In genomic region chr17:40514013-40514875, GRCh38 we compare ENCODE assay signal across 23 cellular contexts. TPM values are rescaled to one million over a fixed set of nuclear protein-coding genes. Genes with fewer than 3 reads are reported as not detected.
DNase-seq lines count a peak whose midpoint lies in the region; ATAC-seq, FAIRE-seq and TF ChIP-seq lines count a peak whose summit lies in the region.
"Had no signal": no experiment of that assay in that cellular context is flagged by ENCODE, and none has a peak within 500 bp of the region (broad histone marks: within the 10 kb centered on the region; RNA-seq: fewer than 3 reads in every experiment).

No MANE protein-coding gene starts in this region.

- WGBS in K562 (ENCODE audit: insufficient coverage, low coverage, missing lambda C conversion rate), result 72% methylated on average over 7 of the region's 7 CpGs

- no peak overlapping the region for H2AFZ ChIP-seq in DND-41 (ENCODE audit: low read depth, low read length)
- no peak overlapping the region for H2AFZ ChIP-seq in K562 (ENCODE audit: low read depth, low read length)

- H3K9ac ChIP-seq in DND-41 (ENCODE audit: low read depth, low read length) (no peak overlapping the region), K562 (ENCODE audit: insufficient read depth in 1 of 2, low read depth in 2 of 2, low read length in 2 of 2) (no peak overlapping the region)

- CTCF ChIA-PET in K562 (lab: Yijun Ruan, JAX; ENCODE audit: low intra/inter-chr PET ratio), result no interaction called here

- no peak for TF ChIP-seq POLR2A in K562 (conservative IDR thresholded peaks at IDR 0.05)

- H3K9me3 ChIP-seq in DND-41 (ENCODE audit: insufficient read depth, low read length, severe bottlenecking) (no peaks in the 10 kb centered on the region), K562 (replicated peaks; ENCODE audit: control insufficient read depth, insufficient read depth, low read depth, low read length) (no peaks in the 10 kb centered on the region)
- H3K9me3 ChIP-seq: right atrium auricular region, thoracic aorta had no signal

- H3K27ac ChIP-seq in DND-41 (ENCODE audit: low read length) (peak overlapping the region; percentile 99), K562 (ENCODE audit: extremely low read depth, low read depth, low read length) (no peak overlapping the region)
- H3K27ac ChIP-seq: right atrium auricular region, thoracic aorta had no signal

- DNase-seq in activated effector memory CD4-positive, alpha-beta T cell treated with anti-CD3 and anti-CD28 coated beads, Interleukin-2, amount 50 U/mL, for 16 hours, result peak; percentile 51
- DNase-seq in activated effector memory CD4-positive, alpha-beta T cell treated with Interleukin-2 at 50 U/mL for 16 hours, result no peak
- DNase-seq in DND-41 (no peak), K562 (ENCODE audit: extremely low read depth in 1 of 4, low spot score in 3 of 4) (no peak), posterior vena cava (ENCODE audit: low spot score) (peak; percentile 49), H4 (ENCODE audit: low spot score) (no peak), NCI-H1105 (lab: John Stamatoyannopoulos, UW) (no peak)
- DNase-seq: activated CD4-positive, alpha-beta T cell treated with anti-CD3 and anti-CD28 coated beads, Interleukin-2, amount 50 U/mL, for 4 hours; COR-L47; head of caudate nucleus; Kasumi-1; left ventricle myocardium superior; NCI-H1092 treated with DMSO at 0.1 percent for 48 hours; NCI-H2081 treated with DMSO at 0.1 percent for 48 hours; occipital lobe; stimulated activated CD4-positive, alpha-beta T cell treated with anti-CD3 and anti-CD28 coated beads, Interleukin-15, amount 100 ng/mL, for 24 hours had no signal

- intact Hi-C loops in K562 (cut with micrococcal nuclease), result no loop called here
- intact Hi-C loops in posterior vena cava (cut with DNase I), result no loop called here

- no peak for TF ChIP-seq EP300 in K562 (IDR thresholded peaks at IDR 0.05; ENCODE audit: low read length)

- TF ChIP-seq CTCF in DND-41 (IDR thresholded peaks at IDR 0.05; ENCODE audit: borderline replicate concordance, extremely low read depth, low read length, poor library complexity, severe bottlenecking), result no peak
- TF ChIP-seq CTCF in K562 (IDR thresholded peaks at IDR 0.05 in 2 of 3, conservative IDR thresholded peaks at IDR 0.05 in 1 of 3; ENCODE audit: insufficient read depth in 2 of 3, low read depth in 1 of 3, low read length in 3 of 3), result no peak

- ATAC-seq in DND-41 (ENCODE audit: insufficient read depth, low read depth), result no peak
- no peak for ATAC-seq in K562
- no peak for ATAC-seq in GM19324 (IDR thresholded peaks at IDR 0.05; ENCODE audit: low FRiP score, unreplicated experiment)
- ATAC-seq: left ventricle myocardium superior had no signal

- 0 out of 2 replicates have a peak, but pooled peaks cover 2% of the 10 kb centered on the region for H3K79me2 ChIP-seq in DND-41 (ENCODE audit: insufficient read depth, low read length)
- no peaks in the 10 kb centered on the region for H3K79me2 ChIP-seq in K562 (ENCODE audit: control insufficient read depth, insufficient read depth, low read length)

- POLR2A ChIA-PET in K562 (lab: Yijun Ruan, JAX), result interaction anchor here (0.6 to 1.0 kb wide), 2 partner anchors 8 to 38 kb away, joined by 3 to 6 read pairs; no protein-coding TSS in a partner anchor

- H3K4me3 ChIP-seq in DND-41 (ENCODE audit: low read depth in 1 of 2, low read length in 2 of 2) (no peak overlapping the region), K562 (no peak overlapping the region)
- H3K4me3 ChIP-seq: right atrium auricular region, thoracic aorta had no signal

- H3K4me1 ChIP-seq in DND-41 (ENCODE audit: insufficient read depth, low read length) (peaks cover 50% of the 10 kb centered on the region), K562 (replicated peaks in 1 of 2; ENCODE audit: control insufficient read depth in 2 of 2, insufficient read depth in 2 of 2, low read length in 2 of 2) (peaks cover 30 to 41% of the 10 kb centered on the region in 2 experiments)
- H3K4me1 ChIP-seq: right atrium auricular region had no signal

- no peaks in the 10 kb centered on the region for H3K9me1 ChIP-seq in K562 (ENCODE audit: control insufficient read depth, insufficient read depth, low read length)

- H3K36me3 ChIP-seq in DND-41 (ENCODE audit: insufficient read depth, low read length) (no peaks in the 10 kb centered on the region), K562 (ENCODE audit: control insufficient read depth, insufficient read depth, low read length) (no peaks in the 10 kb centered on the region)
- H3K36me3 ChIP-seq: right atrium auricular region, thoracic aorta had no signal

- in situ Hi-C loops in K562 (cut with MboI), result no loop called here

- TF ChIP-seq RAD21 in K562 (CRISPR knock-in tag; conservative IDR thresholded peaks at IDR 0.05 in 1 of 2, IDR thresholded peaks at IDR 0.05 in 1 of 2), result no peak

- BruUV-seq in K562 (replicated peaks; lab: Mats Ljungman, UMichigan), result no TSS peak

- no peak overlapping the region; the same call in 1 of the 2 replicates for H3K4me2 ChIP-seq in DND-41 (ENCODE audit: insufficient read depth, low read length)
- no peak overlapping the region for H3K4me2 ChIP-seq in K562 (ENCODE audit: insufficient read depth, low read length)

- H4K20me1 ChIP-seq in DND-41 (ENCODE audit: insufficient read depth, low read length), result no peaks in the 10 kb centered on the region
- H4K20me1 ChIP-seq in K562 (replicated peaks; ENCODE audit: control insufficient read depth, insufficient read depth, low read length), result no peaks in the 10 kb centered on the region

- H3K27me3 ChIP-seq in DND-41 (ENCODE audit: insufficient read depth, low read length, poor library complexity) (no peaks in the 10 kb centered on the region), K562 (ENCODE audit: control insufficient read depth in 2 of 2, insufficient read depth in 2 of 2, low read length in 2 of 2) (no peaks in the 10 kb centered on the region)
- H3K27me3 ChIP-seq: right atrium auricular region had no signal

- FAIRE-seq in K562 (lab: Jason Lieb, UNC), result no peak
- FAIRE-seq: RCC 7860 had no signal

TF ChIP-seq in K562, 482 proteins besides CTCF, POLR2A, EP300 and RAD21:
- TF ChIP-seq NR2C1 (IDR thresholded peaks at IDR 0.05), result no peak
- TF ChIP-seq NR2C1 (tag; IDR thresholded peaks at IDR 0.05), result no peak
- no peak for TF ChIP-seq EWSR1 (IDR thresholded peaks at IDR 0.05; ENCODE audit: borderline replicate concordance, low read depth, partially characterized antibody)
- TF ChIP-seq ZNF263 (CRISPR knock-in tag; IDR thresholded peaks at IDR 0.05; ENCODE audit: borderline replicate concordance), result peak; percentile 84
- no peak for TF ChIP-seq STAG1 (CRISPR knock-in tag; IDR thresholded peaks at IDR 0.05; ENCODE audit: borderline replicate concordance)

RNA-seq across cellular contexts. Expression of gene TNS4, which starts 12.8 kb away (rescaled TPM):
- total RNA-seq in K562 (2011; cell fraction: chromatin; rRNA removed; ENCODE audit: low replicate concordance), result 2.1 and 5.8 TPM in 2 replicates
- total RNA-seq in K562 (2011; cell fraction: nucleolus; rRNA removed), result 1.4 and 1.7 TPM in 2 replicates
- 2.7 and 2.8 TPM in 2 replicates for total RNA-seq in K562 (2011; cell fraction: nucleoplasm; rRNA removed)
- total RNA-seq in K562 (2014; rRNA removed) (0.18 and 0.24 TPM in 2 replicates), K562 (2014; rRNA removed; fragmentation: Illumina TruSeq; extraction: Trizol) (0.06 and 0.11 TPM in 2 replicates), K562 (2015; rRNA removed; fragmentation: Illumina TruSeq; extraction: Trizol) (not detected in 2 replicates), K562 (2021) (0.73 and 0.78 TPM in 2 replicates), posterior vena cava (under 1 TPM; 0.14 to 0.38 TPM)
- polyA plus RNA-seq in K562 (2011; rRNA removed) (0.15 and 0.53 TPM in 2 replicates), K562 (2014; fragmentation: Illumina TruSeq; extraction: Trizol) (0.54 and 0.61 TPM in 2 replicates), K562 (2014; fragmentation: Nextera tagmentation; extraction: Ambion mirVana) (under 1 TPM; 0.04 to 0.07 TPM), K562 (2014; rRNA removed) (0.29 and 0.40 TPM in 2 replicates)
- polyA plus RNA-seq in K562 (2011; cell fraction: cytosol; rRNA removed), result 0.09 and 0.89 TPM in 2 replicates
- 0.38 and 4.1 TPM in 2 replicates for polyA plus RNA-seq in K562 (2011; cell fraction: nucleus; rRNA removed)
- polyA plus RNA-seq in K562 (2012), result 0.49 and 1.4 TPM in 2 replicates
- polyA minus RNA-seq in K562 (2011; rRNA and poly(A)+ RNA removed), result 1.1 TPM in 1 of 2 replicates, not detected in the other
- 1.1 TPM in 1 of 2 replicates, not detected in the other for polyA minus RNA-seq in K562 (2011; cell fraction: cytosol; rRNA and poly(A)+ RNA removed)
- polyA minus RNA-seq in K562 (2011; cell fraction: nucleus; rRNA and poly(A)+ RNA removed), result 0.22 and 2.7 TPM in 2 replicates
- not detected in 2 replicates for total RNA-seq in H4 (2014; rRNA removed; shearing (Covaris generic))
- total RNA-seq: cerebellum, left ventricle myocardium superior, occipital lobe, right atrium auricular region had no signal

RNA-seq across cellular contexts. Expression of gene CCR7, which starts 51.0 kb away (rescaled TPM):
- 0.62 and 2.8 TPM in 2 replicates for total RNA-seq in K562 (2011; cell fraction: chromatin; rRNA removed; ENCODE audit: low replicate concordance)
- 1.6 and 2.2 TPM in 2 replicates for total RNA-seq in K562 (2011; cell fraction: nucleolus; rRNA removed)
- 1.1 and 1.2 TPM in 2 replicates for total RNA-seq in K562 (2011; cell fraction: nucleoplasm; rRNA removed)
- total RNA-seq in K562 (2014; rRNA removed) (0.14 and 0.33 TPM in 2 replicates), K562 (2014; rRNA removed; fragmentation: Illumina TruSeq; extraction: Trizol) (0.13 and 0.22 TPM in 2 replicates), K562 (2015; rRNA removed; fragmentation: Illumina TruSeq; extraction: Trizol) (0.30 and 0.51 TPM in 2 replicates), K562 (2021) (1.1 and 1.3 TPM in 2 replicates), posterior vena cava (under 1 TPM; 0.46 to 0.62 TPM)
- polyA plus RNA-seq in K562 (2011; rRNA removed) (0.46 and 1.4 TPM in 2 replicates), K562 (2014; fragmentation: Illumina TruSeq; extraction: Trizol) (0.48 and 0.73 TPM in 2 replicates), K562 (2014; fragmentation: Nextera tagmentation; extraction: Ambion mirVana) (1 to 10 TPM in 1 of 2 experiments, under 1 TPM in 1; 0.58 to 1.0 TPM), K562 (2014; rRNA removed) (0.32 and 0.56 TPM in 2 replicates)
- polyA plus RNA-seq in K562 (2011; cell fraction: cytosol; rRNA removed), result 0.83 and 6.2 TPM in 2 replicates
- 0.28 and 2.5 TPM in 2 replicates for polyA plus RNA-seq in K562 (2011; cell fraction: nucleus; rRNA removed)
- polyA plus RNA-seq in K562 (2012), result 0.48 and 2.1 TPM in 2 replicates
- 1.1 and 4.7 TPM in 2 replicates for polyA minus RNA-seq in K562 (2011; rRNA and poly(A)+ RNA removed)
- 1.3 TPM in 1 of 2 replicates, not detected in the other for polyA minus RNA-seq in K562 (2011; cell fraction: cytosol; rRNA and poly(A)+ RNA removed)
- 0.67 and 1.5 TPM in 2 replicates for polyA minus RNA-seq in K562 (2011; cell fraction: nucleus; rRNA and poly(A)+ RNA removed)
- total RNA-seq in H4 (2014; rRNA removed; shearing (Covaris generic)), result not detected in 2 replicates
- total RNA-seq: cerebellum, Daoy, NCI-H460, occipital lobe, thoracic aorta had no signal

Comparison
In these comparisons a context has a peak if more than half of its experiments do, and no peak if none do; other contexts are left out.
1. DNase-seq: peak in activated effector memory CD4-positive, alpha-beta T cell treated with anti-CD3 and anti-CD28 coated beads, Interleukin-2, amount 50 U/mL, for 16 hours (single experiment) and posterior vena cava (single experiment); none in activated effector memory CD4-positive, alpha-beta T cell treated with Interleukin-2 at 50 U/mL for 16 hours (single experiment), DND-41 (single experiment), K562 (0 of 4), H4 (single experiment) and NCI-H1105 (single experiment).